Comparison of ENCODE assay signal across 13 cellular contexts in the genomic region with DNA sequence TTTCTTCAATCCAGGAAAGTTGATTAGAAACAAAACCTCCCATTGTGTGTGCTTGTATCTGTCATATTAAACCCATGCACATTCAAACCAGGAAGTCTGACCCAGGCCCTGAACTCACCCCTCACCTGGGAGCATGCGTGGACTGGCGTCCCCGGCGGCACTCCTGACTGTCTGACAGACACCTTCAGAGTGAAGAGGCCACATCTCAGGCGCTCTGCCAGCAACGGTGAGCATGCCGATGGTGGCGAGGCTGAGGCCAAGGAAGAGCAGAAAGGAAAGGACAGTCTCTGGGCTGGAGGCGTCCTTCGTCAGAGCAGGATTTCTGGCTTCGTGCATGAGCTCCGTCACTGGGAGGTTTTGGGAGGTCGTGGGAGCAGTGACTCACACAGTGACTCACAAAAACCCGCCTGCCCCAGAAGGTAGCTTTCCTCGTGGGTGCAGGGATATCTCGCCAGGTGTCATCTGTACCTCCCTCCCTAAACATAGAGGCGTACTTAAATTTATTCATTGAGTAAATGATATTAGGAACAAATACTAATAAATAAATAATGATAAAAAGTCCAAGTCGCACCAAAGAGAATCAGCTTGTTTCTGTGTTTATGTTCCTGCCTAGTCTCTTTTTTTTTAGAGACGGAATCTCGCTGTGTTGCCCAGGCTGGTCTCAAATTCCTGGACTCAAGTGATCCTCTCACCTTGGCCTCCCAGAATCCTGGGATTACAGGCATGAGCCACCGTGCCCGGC. TPM values are rescaled to one million over a fixed set of nuclear protein-coding genes. Genes with fewer than 3 reads are reported as not detected.
A peak's percentile ranks its signal among the peaks of the same experiment; 100 is the strongest.
DNase-seq lines count a peak whose midpoint lies in the region; ATAC-seq and TF ChIP-seq lines count a peak whose summit lies in the region.
"Had no signal": no experiment of that assay in that cellular context is flagged by ENCODE, and none has a peak within 500 bp of the region (broad histone marks: within the 10 kb centered on the region; RNA-seq: fewer than 3 reads in every experiment).

No MANE protein-coding gene starts in this region.

- H3K9me3 Mint-ChIP-seq in Calu3 (ENCODE audit: low read depth, unreplicated experiment): no peaks in the 10 kb centered on the region
- H3K9me3 Mint-ChIP-seq: activated naive CD4-positive, alpha-beta T cell treated with anti-CD3 and anti-CD28 coated beads, Interleukin-2, amount 50 U/mL, for 24 hours; neural progenitor cell had no signal

- CTCF ChIA-PET in Calu3 (lab: Charles Lee) (interaction anchor here (0.5 to 2.2 kb wide), 22 partner anchors 8 to 1822 kb away, joined by 3 to 32 read pairs (median 4); partner anchors contain the start of genes BRAT1 and IQCE), mammary epithelial cell (lab: Charles Lee; ENCODE audit: low non-redundant PET) (no interaction called here)

- no peaks in the 10 kb centered on the region for H3K79me2 ChIP-seq in mammary epithelial cell (ENCODE audit: insufficient read depth, low read length)

- TF ChIP-seq POLR2A in erythroblast (IDR thresholded peaks at IDR 0.05; ENCODE audit: low read length): no peak

- BruUV-seq in Calu3 (replicated peaks; lab: Mats Ljungman, UMichigan): TSS peak; percentile 58
- no TSS peak for BruUV-seq in mammary epithelial cell (replicated peaks; lab: Mats Ljungman, UMichigan)

- H3K4me1 ChIP-seq in mammary epithelial cell (ENCODE audit: insufficient read depth, low read length) (peaks cover 6% of the 10 kb centered on the region), mucosa of descending colon (ENCODE audit: low read depth) (no peaks in the 10 kb centered on the region)

- intact Hi-C loops in Calu3 (cut with micrococcal nuclease; ENCODE audit: unreplicated experiment) (loop anchor here (5.0 kb wide), 2 partner anchors 50 to 60 kb away; partner anchors contain the start of gene TTYH3), mammary epithelial cell (cut with micrococcal nuclease) (no loop called here), mucosa of descending colon (cut with DNase I, micrococcal nuclease) (no loop called here), sciatic nerve (cut with DNase I) (no loop called here)

- H3K27ac ChIP-seq in mammary epithelial cell (ENCODE audit: insufficient read depth, low read depth, low read length): no peak overlapping the region
- H3K27ac ChIP-seq: neural progenitor cell, suprapubic skin had no signal

- peak overlapping the region; percentile 99 for H3K27ac Mint-ChIP-seq in Calu3 (ENCODE audit: unreplicated experiment)
- H3K27ac Mint-ChIP-seq: activated naive CD4-positive, alpha-beta T cell treated with anti-CD3 and anti-CD28 coated beads, Interleukin-2, amount 50 U/mL, for 24 hours; neural progenitor cell had no signal

- no peak for TF ChIP-seq CTCF in Calu3 (IDR thresholded peaks at IDR 0.05; ENCODE audit: unreplicated experiment)
- no peak for TF ChIP-seq CTCF in mammary epithelial cell (conservative IDR thresholded peaks at IDR 0.05 in 1 of 2, IDR thresholded peaks at IDR 0.05 in 1 of 2; ENCODE audit: extremely low read depth in 1 of 2, insufficient read depth in 1 of 2, low read depth in 1 of 2, low read length in 2 of 2)
- no peak for TF ChIP-seq CTCF in mucosa of descending colon (IDR thresholded peaks at IDR 0.05)

- H4K20me1 ChIP-seq in mammary epithelial cell (ENCODE audit: insufficient read depth, low read length): no peaks in the 10 kb centered on the region

- no peak overlapping the region for H3K9ac ChIP-seq in mammary epithelial cell (ENCODE audit: insufficient read depth, low read length)
- H3K9ac ChIP-seq: neural progenitor cell had no signal

- H3K4me3 ChIP-seq in mammary epithelial cell (replicated peaks in 1 of 3; ENCODE audit: insufficient read depth in 1 of 3, low read depth in 2 of 3, low read length in 3 of 3) (no peak overlapping the region), mucosa of descending colon (no peak overlapping the region)
- H3K4me3 ChIP-seq: neural progenitor cell, suprapubic skin had no signal

- H3K36me3 ChIP-seq in mammary epithelial cell (ENCODE audit: insufficient read depth, low read length) (peaks cover 4% of the 10 kb centered on the region), mucosa of descending colon (ENCODE audit: low read depth) (no peaks in the 10 kb centered on the region)
- H3K36me3 ChIP-seq: neural progenitor cell had no signal

- ATAC-seq in mucosa of descending colon (peak; percentile 63), sciatic nerve (no peak), HG03175 (IDR thresholded peaks at IDR 0.05; ENCODE audit: unreplicated experiment) (no peak)
- ATAC-seq: Panc1 had no signal

- no peak overlapping the region for H2AFZ ChIP-seq in mammary epithelial cell (ENCODE audit: low read depth, low read length)
- H2AFZ ChIP-seq: neural progenitor cell had no signal

- WGBS in mammary epithelial cell (ENCODE audit: low coverage, missing lambda C conversion rate): 78% methylated on average over 19 of the region's 22 CpGs

- no peaks in the 10 kb centered on the region for H3K27me3 ChIP-seq in mammary epithelial cell (ENCODE audit: insufficient read depth, low read length)
- H3K27me3 ChIP-seq: neural progenitor cell, suprapubic skin had no signal

- peaks cover 81% of the 10 kb centered on the region for H3K36me3 Mint-ChIP-seq in Calu3 (ENCODE audit: insufficient read depth, unreplicated experiment)

- no peaks in the 10 kb centered on the region for H3K9me3 ChIP-seq in mammary epithelial cell (replicated peaks; ENCODE audit: insufficient read depth, low read length)
- H3K9me3 ChIP-seq in mucosa of descending colon: no peaks in the 10 kb centered on the region
- H3K9me3 ChIP-seq: suprapubic skin had no signal

- H3K27me3 Mint-ChIP-seq in Calu3 (ENCODE audit: unreplicated experiment): no peaks in the 10 kb centered on the region
- H3K27me3 Mint-ChIP-seq: activated naive CD4-positive, alpha-beta T cell treated with anti-CD3 and anti-CD28 coated beads, Interleukin-2, amount 50 U/mL, for 24 hours had no signal

- in situ Hi-C loops in mammary epithelial cell (cut with MboI; ENCODE audit: low sequenced_read_pairs in 2 of 2): no loop called here

- H3K4me2 ChIP-seq in mammary epithelial cell (ENCODE audit: insufficient read depth, low read depth, low read length): no peak overlapping the region
- H3K4me2 ChIP-seq: neural progenitor cell had no signal

- peaks cover 61% of the 10 kb centered on the region for H3K4me1 Mint-ChIP-seq in Calu3 (ENCODE audit: low read depth, unreplicated experiment)

- dilution Hi-C loops in mammary epithelial cell (cut with HindIII; ENCODE audit: low sequenced_read_pairs): no loop called here

- DNase-seq in Calu3 (peak; percentile 97), HT-29 (ENCODE audit: low spot score) (peak; percentile 84), mammary epithelial cell (peak; percentile 51), mucosa of descending colon (peak in 1 of 3 donors; percentile 37), T-helper 9 cell (no peak), sciatic nerve (ENCODE audit: low spot score) (no peak), erythroblast (lab: John Stamatoyannopoulos, UW) (no peak)
- DNase-seq: NCI-H2029 treated with DMSO at 0.1 percent for 48 hours had no signal

- H3K4me3 Mint-ChIP-seq in Calu3 (ENCODE audit: low read depth, unreplicated experiment): peak overlapping the region; percentile 73
- H3K4me3 Mint-ChIP-seq: activated naive CD4-positive, alpha-beta T cell treated with anti-CD3 and anti-CD28 coated beads, Interleukin-2, amount 50 U/mL, for 24 hours; neural progenitor cell had no signal

RNA-seq across cellular contexts. Expression of gene IQCE, which starts 13.5 kb away (rescaled TPM):
- total RNA-seq in Calu3 (2022) (94.8 and 96.4 TPM in 2 replicates), mammary epithelial cell (10 to 100 TPM; 13.3 to 15.1 TPM), mucosa of descending colon (10 to 100 TPM; 27.9 to 41.2 (median 35.9) TPM), sciatic nerve (21.4 TPM)
- 23.1 and 24.7 TPM in 2 replicates for total RNA-seq in HT-29 (2014; rRNA removed; shearing (Covaris generic))
- polyA plus RNA-seq in mammary epithelial cell: 5.4 TPM
- 6.2 TPM for polyA minus RNA-seq in mammary epithelial cell

RNA-seq across cellular contexts. Expression of gene BRAT1, which starts 16.9 kb away (rescaled TPM):
- total RNA-seq in Calu3 (2022): 56.2 and 59.6 TPM in 2 replicates
- 101 and 106 TPM in 2 replicates for total RNA-seq in HT-29 (2014; rRNA removed; shearing (Covaris generic))
- total RNA-seq in mammary epithelial cell: 10 to 100 TPM; 20.5 to 25.3 TPM
- polyA plus RNA-seq in mammary epithelial cell: 15.3 TPM
- 20.8 TPM for polyA minus RNA-seq in mammary epithelial cell
- total RNA-seq in mucosa of descending colon: 10 to 100 TPM; 20.7 to 27.9 (median 22.1) TPM
- 22.0 TPM for total RNA-seq in sciatic nerve

RNA-seq across cellular contexts. Expression of gene LFNG, which starts 52.7 kb away (rescaled TPM):
- total RNA-seq in Calu3 (2022) (46.8 and 59.1 TPM in 2 replicates), mammary epithelial cell (100 to 1,000 TPM in 1 of 2 donors, 10 to 100 TPM in 1; 29.7 to 105 TPM), mucosa of descending colon (10 to 100 TPM; 31.7 to 95.0 (median 71.7) TPM), sciatic nerve (20.1 TPM)
- 85.6 and 87.5 TPM in 2 replicates for total RNA-seq in HT-29 (2014; rRNA removed; shearing (Covaris generic))
- 35.5 TPM for polyA plus RNA-seq in mammary epithelial cell
- 15.9 TPM for polyA minus RNA-seq in mammary epithelial cell

RNA-seq across cellular contexts. Expression of gene TTYH3, which starts 59.5 kb away (rescaled TPM):
- total RNA-seq in Calu3 (2022) (167 and 187 TPM in 2 replicates), mammary epithelial cell (10 to 100 TPM; 13.2 to 45.8 TPM), mucosa of descending colon (10 to 100 TPM; 23.4 to 63.7 (median 32.1) TPM), sciatic nerve (38.6 TPM)
- total RNA-seq in HT-29 (2014; rRNA removed; shearing (Covaris generic)): 34.5 and 37.1 TPM in 2 replicates
- 25.9 TPM for polyA plus RNA-seq in mammary epithelial cell
- polyA minus RNA-seq in mammary epithelial cell: 20.2 TPM

Comparison
In these comparisons a context has a peak if more than half of its experiments do, and no peak if none do; other contexts are left out.
1. DNase-seq: peak in Calu3 (single experiment), HT-29 (single experiment) and mammary epithelial cell (single experiment); none in T-helper 9 cell (single experiment), sciatic nerve (single experiment) and erythroblast (0 of 2).